8 cellular contexts compared by ENCODE assay signal in genomic region chr11:71638801-71639519, GRCh38. TPM values are rescaled to one million over a fixed set of nuclear protein-coding genes. Genes with fewer than 3 reads are reported as not detected.
DNase-seq lines count a peak whose midpoint lies in the region; ATAC-seq, FAIRE-seq and TF ChIP-seq lines count a peak whose summit lies in the region.
"Not testable (repeated sequence)": the region's sequence is repeated elsewhere in the genome, so short reads cannot be mapped to it uniquely, and the experiment has no call there.

No MANE protein-coding gene starts in this region.

- not testable (repeated sequence) for H2BK20ac ChIP-seq in H1 (ENCODE audit: low read length)

- in situ Hi-C loops in HepG2 (cut with HindIII; ENCODE audit: extremely low pct_ligation_motif_present, low pct_unique_long_range_greater_than_20kb) = not testable (repeated sequence)

- 83% methylated on average over 6 of the region's 48 CpGs; no CpG with 5 or more reads in 1 of the 2 experiments for WGBS in H1 (ENCODE audit: extremely low coverage in 1 of 2, insufficient coverage in 1 of 2, insufficient read length in 1 of 2, insufficient replicate concordance in 2 of 2, low coverage in 1 of 2, low lambda C conversion rate in 2 of 2, missing lambda C conversion rate in 1 of 2), 2 experiments
- 34% methylated on average over 10 of the region's 48 CpGs for WGBS in HepG2 (ENCODE audit: low lambda C conversion rate)

- peak; percentile 70 for DNase-seq in GM10248 (ENCODE audit: extremely low spot score)
- peak; percentile 10 for DNase-seq in NCI-H1092 (lab: John Stamatoyannopoulos, UW)
- DNase-seq in T follicular helper cell (ENCODE audit: low read depth) = peak; percentile 50
- peak; percentile 39 to 49 for DNase-seq in activated T-helper 1 cell treated with anti-CD3 and anti-CD28 coated beads, Interleukin-2, amount 50 U/mL, for 16 hours (ENCODE audit: low read depth in 1 of 2, low spot score in 1 of 2)
- peak; percentile 5 to 92 for DNase-seq in H1 (ENCODE audit: low read depth in 1 of 2, low spot score in 2 of 2)
- DNase-seq in HepG2 (ENCODE audit: low spot score); vagina (ENCODE audit: extremely low spot score in 2 of 2): not testable (repeated sequence)
- DNase-seq in stimulated activated CD4-positive, alpha-beta T cell treated with anti-CD3 and anti-CD28 coated beads, Interleukin-12 subunit alpha, Interleukin-12 subunit beta, amount 100 ng/mL, for 4 hours = peak; percentile 69

- CTCF ChIA-PET in GM10248 (lab: Yijun Ruan, JAX) = interaction anchor here (0.6 to 1.2 kb wide), 2 partner anchors 16 to 792 kb away, joined by 3 read pairs; no protein-coding TSS in a partner anchor
- CTCF ChIA-PET in H1 (lab: Charles Lee; ENCODE audit: partially characterized antibody) = interaction anchor here (0.9 kb wide), 1 partner anchor 13 kb away, joined by 3 read pairs; no protein-coding TSS in a partner anchor
- CTCF ChIA-PET in HepG2 (lab: Yijun Ruan, JAX; ENCODE audit: low intra/inter-chr PET ratio, low total read pairs) = not testable (repeated sequence)

- H3K79me1 ChIP-seq in H1 (ENCODE audit: low read depth, low read length) = not testable (repeated sequence)

- not testable (repeated sequence) for H3K4ac ChIP-seq in H1 (replicated peaks; ENCODE audit: insufficient read length, low read depth, low read length)

- TF ChIP-seq CTCF in GM10248 (IDR thresholded peaks at IDR 0.05; ENCODE audit: control extremely low read depth, extremely low read depth, low read depth, missing control alignments) (peak; percentile 85), H1 (IDR thresholded peaks at IDR 0.05; ENCODE audit: control extremely low read depth in 1 of 3, insufficient read depth in 1 of 3, low read depth in 1 of 3, low read length in 3 of 3) (peak; percentile 60 to 82 (median 70)), HepG2 (CRISPR knock-in tag; IDR thresholded peaks at IDR 0.05) (peak; percentile 66), vagina (IDR thresholded peaks at IDR 0.05) (peak; percentile 21 to 70 (median 69))

- H2AFZ ChIP-seq in H1 (ENCODE audit: low read length); HepG2 (ENCODE audit: low read length): not testable (repeated sequence)

- H3K4me2 ChIP-seq in H1 (ENCODE audit: insufficient read depth in 1 of 2, low read depth in 2 of 2, low read length in 2 of 2) = peak overlapping the region in 1 of 2 experiments; percentile 75; a peak in 3 of 4 replicates
- H3K4me2 ChIP-seq in HepG2 (ENCODE audit: low read depth, low read length) = peak overlapping the region; percentile 60

- FAIRE-seq in H1 (lab: Jason Lieb, UNC); HepG2 (lab: Jason Lieb, UNC): not testable (repeated sequence)

- not testable (repeated sequence) for H2BK5ac ChIP-seq in H1 (ENCODE audit: low read depth, low read length)

- H2AK5ac ChIP-seq in H1 (ENCODE audit: low read depth, low read length) = not testable (repeated sequence)

- not testable (repeated sequence) for H3K4me1 ChIP-seq in H1 (replicated peaks in 1 of 4; ENCODE audit: control insufficient read depth in 3 of 4, insufficient read depth in 4 of 4, low read length in 3 of 4); HepG2 (ENCODE audit: insufficient read depth, low read length); vagina

- not testable (repeated sequence) for H2BK120ac ChIP-seq in H1 (replicated peaks; ENCODE audit: low read depth, low read length)

- intact Hi-C loops in HepG2 (cut with micrococcal nuclease; ENCODE audit: unreplicated experiment); vagina (cut with DNase I): not testable (repeated sequence)

- POLR2A ChIA-PET in GM10248 (lab: Yijun Ruan, JAX); H1 (lab: Charles Lee; ENCODE audit: partially characterized antibody); HepG2 (lab: Yijun Ruan, JAX): not testable (repeated sequence)

- not testable (repeated sequence) for TF ChIP-seq EP300 in H1 (IDR thresholded peaks at IDR 0.05; ENCODE audit: borderline replicate concordance in 1 of 2, low read depth in 2 of 2, low read length in 2 of 2); HepG2 (IDR thresholded peaks at IDR 0.05; ENCODE audit: low read depth in 2 of 2, low read length in 2 of 2); HepG2 (CRISPR knock-in tag; IDR thresholded peaks at IDR 0.05; ENCODE audit: borderline replicate concordance)

- H3K27ac ChIP-seq in H1 (ENCODE audit: low read depth, low read length); HepG2 (ENCODE audit: extremely low read length, insufficient read depth, low read length); vagina: not testable (repeated sequence)

- H3K56ac ChIP-seq in H1 (replicated peaks; ENCODE audit: insufficient read length, low read depth, low read length) = not testable (repeated sequence)

- H3K36me3 ChIP-seq in H1 (ENCODE audit: control insufficient read depth in 2 of 4, insufficient read depth in 4 of 4, low read length in 3 of 4); HepG2 (replicated peaks in 1 of 2; ENCODE audit: control insufficient read depth in 1 of 2, insufficient read depth in 2 of 2, low read length in 2 of 2); vagina: not testable (repeated sequence)

- not testable (repeated sequence) for H3K9ac ChIP-seq in H1 (replicated peaks in 1 of 4; ENCODE audit: extremely low read depth in 1 of 4, low read depth in 3 of 4, low read length in 3 of 4); HepG2 (ENCODE audit: insufficient read depth, low read depth, low read length)

- H2BK12ac ChIP-seq in H1 (ENCODE audit: low read depth, low read length) = not testable (repeated sequence)

- not testable (repeated sequence) for H3K9me3 ChIP-seq in H1 (ENCODE audit: insufficient read depth in 2 of 2, low read depth in 1 of 2, low read length in 1 of 2); HepG2 (ENCODE audit: low read length); vagina

- H3K4me3 ChIP-seq in H1 (ENCODE audit: extremely low read depth in 1 of 4, insufficient read depth in 2 of 4, low read depth in 3 of 4, low read length in 4 of 4) (peak overlapping the region in 2 of 4 experiments; percentile 30 to 52; a peak in 5 of 8 replicates), HepG2 (replicated peaks in 1 of 3; ENCODE audit: insufficient read depth in 1 of 3, low read depth in 2 of 3, low read length in 3 of 3) (peak overlapping the region in 2 of 3 experiments; percentile 13 to 54; a peak in 3 of 6 replicates), vagina (peak overlapping the region; percentile 28 to 32)

- not testable (repeated sequence) for H3K23ac ChIP-seq in H1 (ENCODE audit: insufficient read length)

- H3K27me3 ChIP-seq in H1 (replicated peaks in 1 of 4; ENCODE audit: control insufficient read depth in 3 of 4, extremely low read depth in 1 of 4, insufficient read depth in 3 of 4, low read length in 3 of 4) = peaks cover 7 to 13% (median 10%) of the 10 kb centered on the region in 4 experiments; a peak in 6 of 7 replicates
- H3K27me3 ChIP-seq in HepG2 (ENCODE audit: control insufficient read depth in 1 of 2, insufficient read depth in 2 of 2, low read length in 2 of 2) = peaks cover 1 to 13% of the 10 kb centered on the region in 2 experiments; a peak in 2 of 5 replicates
- not testable (repeated sequence) for H3K27me3 ChIP-seq in vagina

- not testable (repeated sequence) for H4K8ac ChIP-seq in H1 (ENCODE audit: extremely low read depth, insufficient read depth, low read length)

- BruUV-seq in HepG2 (replicated peaks; lab: Mats Ljungman, UMichigan) = not testable (repeated sequence)

- H4K20me1 ChIP-seq in H1 (replicated peaks in 1 of 2; ENCODE audit: control insufficient read depth in 1 of 2, insufficient read depth in 2 of 2, low read length in 2 of 2); HepG2 (ENCODE audit: insufficient read depth, low read length): not testable (repeated sequence)

- H2BK15ac ChIP-seq in H1 (ENCODE audit: low read length) = not testable (repeated sequence)

- H4K91ac ChIP-seq in H1 (replicated peaks; ENCODE audit: insufficient read length, low read length) = not testable (repeated sequence)

- not testable (repeated sequence) for H3K14ac ChIP-seq in H1 (ENCODE audit: insufficient read length)

- ATAC-seq in HepG2 = peak; percentile 81

- TF ChIP-seq RAD21 in H1 (IDR thresholded peaks at IDR 0.05 in 1 of 2, conservative IDR thresholded peaks at IDR 0.05 in 1 of 2; ENCODE audit: low read depth in 2 of 2, low read length in 2 of 2) = peak; percentile 61 to 74
- peak; percentile 54; the same call in 1 of the 2 replicates for TF ChIP-seq RAD21 in HepG2 (CRISPR knock-in tag; IDR thresholded peaks at IDR 0.05)

- H4K5ac ChIP-seq in H1 (ENCODE audit: insufficient read length, low read depth, low read length) = not testable (repeated sequence)

- not testable (repeated sequence) for H3K18ac ChIP-seq in H1 (ENCODE audit: extremely low read depth, low read length)

- not testable (repeated sequence) for H3K23me2 ChIP-seq in H1 (ENCODE audit: low read depth, low read length)

- not testable (repeated sequence) for H3K79me2 ChIP-seq in H1 (ENCODE audit: control insufficient read depth in 1 of 2, insufficient read depth in 2 of 2, low read length in 2 of 2); HepG2 (ENCODE audit: insufficient read depth, low read length)

- not testable (repeated sequence) for TF ChIP-seq POLR2A in H1 (IDR thresholded peaks at IDR 0.05; ENCODE audit: control extremely low read depth in 1 of 2, low read depth in 2 of 2, low read length in 2 of 2); HepG2 (IDR thresholded peaks at IDR 0.05; ENCODE audit: insufficient read depth in 1 of 2, low read depth in 2 of 2, low read length in 2 of 2); vagina (IDR thresholded peaks at IDR 0.05)

RNA-seq across cellular contexts. Expression of gene KRTAP5-11, which starts 56.3 kb away (rescaled TPM):
- total RNA-seq in H1 (2021; fragmentation: NEBNext Ultra II Directional; extraction: Animal tissue kit (Norgen Biotek cat#: 25700)) = not detected in 2 replicates
- polyA plus RNA-seq in H1 (2011; rRNA removed) (not detected in 2 replicates), HepG2 (2011; rRNA removed) (not detected in 2 replicates)
- polyA plus RNA-seq in H1 (2011; cell fraction: cytosol; rRNA removed) = not detected
- polyA plus RNA-seq in H1 (2011; cell fraction: nucleus; rRNA removed) = not detected
- 0.33 TPM in 1 of 4 replicates, not detected in the others for polyA plus RNA-seq in H1 (2012, experiment 1 of 2)
- polyA plus RNA-seq in H1 (2012, experiment 2 of 2) = not detected
- not detected for polyA plus RNA-seq in H1 (2013, experiment 1 of 2)
- not detected for polyA plus RNA-seq in H1 (2013, experiment 2 of 2)
- polyA minus RNA-seq in H1 (2011; rRNA and poly(A)+ RNA removed) = not detected in 2 replicates
- polyA minus RNA-seq in H1 (2011; cell fraction: cytosol; rRNA and poly(A)+ RNA removed) = not detected
- not detected for polyA minus RNA-seq in H1 (2011; cell fraction: nucleus; rRNA and poly(A)+ RNA removed)
- total RNA-seq in HepG2 (2016; rRNA removed; fragmentation: Illumina TruSeq; extraction: Trizol) (not detected in 2 replicates), vagina (not detected)
- not detected in 2 replicates for total RNA-seq in HepG2 (2016; cell fraction: cytosol; rRNA removed; fragmentation: Illumina TruSeq; extraction: Trizol; ENCODE audit: low read depth)
- not detected in 2 replicates for total RNA-seq in HepG2 (2016; cell fraction: insoluble cytoplasmic fraction; rRNA removed; fragmentation: Illumina TruSeq; extraction: Trizol)
- total RNA-seq in HepG2 (2016; cell fraction: membrane; rRNA removed; fragmentation: Illumina TruSeq; extraction: Trizol) = not detected in 2 replicates
- total RNA-seq in HepG2 (2016; cell fraction: nucleus; rRNA removed; fragmentation: Illumina TruSeq; extraction: Trizol) = not detected in 2 replicates
- polyA plus RNA-seq in HepG2 (2011; cell fraction: cytosol; rRNA removed) = not detected in 2 replicates
- polyA plus RNA-seq in HepG2 (2011; cell fraction: nucleus; rRNA removed) = not detected in 2 replicates
- polyA plus RNA-seq in HepG2 (2012) = 0.27 TPM in 1 of 2 replicates, not detected in the other
- polyA plus RNA-seq in HepG2 (2016; cell fraction: cytosol; fragmentation: Illumina TruSeq; extraction: Trizol; ENCODE audit: low read depth) = not detected in 2 replicates
- polyA plus RNA-seq in HepG2 (2016; cell fraction: insoluble cytoplasmic fraction; fragmentation: Illumina TruSeq; extraction: Trizol; ENCODE audit: low read depth) = not detected in 2 replicates
- not detected in 2 replicates for polyA plus RNA-seq in HepG2 (2016; cell fraction: membrane; fragmentation: Illumina TruSeq; extraction: Trizol; ENCODE audit: low read depth)
- polyA plus RNA-seq in HepG2 (2016; cell fraction: nucleus; fragmentation: Illumina TruSeq; extraction: Trizol; ENCODE audit: insufficient read depth, low read depth) = not detected in 2 replicates
- polyA minus RNA-seq in HepG2 (2011; rRNA and poly(A)+ RNA removed; ENCODE audit: low replicate concordance) = not detected in 2 replicates
- polyA minus RNA-seq in HepG2 (2011; cell fraction: cytosol; rRNA and poly(A)+ RNA removed) = not detected in 2 replicates
- polyA minus RNA-seq in HepG2 (2011; cell fraction: nucleus; rRNA and poly(A)+ RNA removed) = not detected in 2 replicates
